8 cellular contexts compared by ENCODE assay signal in the genomic region with DNA sequence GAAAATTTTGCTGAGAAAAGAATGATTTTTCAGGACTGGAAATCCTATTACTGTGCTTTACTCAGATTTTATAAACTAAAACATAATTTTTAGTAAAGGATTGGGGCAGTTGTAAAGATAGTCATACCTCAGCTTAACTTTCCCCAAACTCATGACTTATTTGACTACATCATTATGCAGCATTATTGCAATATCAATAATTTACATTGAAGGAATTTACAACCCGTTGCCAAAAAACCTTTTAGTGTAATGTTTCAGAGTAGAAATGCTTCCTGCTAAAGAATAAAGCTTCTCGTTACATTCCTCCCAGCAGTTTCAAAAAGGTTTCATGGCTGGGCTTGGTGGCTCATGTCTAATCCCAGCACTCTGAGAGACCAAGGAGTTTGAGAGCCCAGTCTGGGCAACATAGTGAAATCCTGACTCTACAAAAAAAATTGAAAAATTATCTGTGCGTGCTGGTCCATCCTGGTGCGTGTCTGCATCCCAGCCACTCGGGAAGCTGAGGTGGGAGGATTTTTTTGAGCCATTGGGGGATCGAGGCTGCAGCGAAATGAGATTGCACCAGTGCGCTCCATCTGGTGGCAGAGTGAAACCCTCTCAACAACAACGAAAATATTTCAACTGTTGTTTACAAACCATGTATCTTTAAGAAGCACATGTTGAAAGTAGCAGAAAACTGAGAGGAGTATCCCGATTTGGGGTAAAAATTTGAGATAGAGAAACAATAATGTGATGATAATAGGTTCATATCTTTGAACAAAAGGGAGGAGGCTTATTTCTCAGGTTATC. TPM values are rescaled to one million over a fixed set of nuclear protein-coding genes. Genes with fewer than 3 reads are reported as not detected.
A peak's percentile ranks its signal among the peaks of the same experiment; 100 is the strongest.
DNase-seq lines count a peak whose midpoint lies in the region; ATAC-seq, FAIRE-seq and TF ChIP-seq lines count a peak whose summit lies in the region.

No MANE protein-coding gene starts in this region.

- peaks cover 76% of the 10 kb centered on the region for H4K20me1 ChIP-seq in OCI-LY7 (ENCODE audit: insufficient read depth, low read length)
- peaks cover 60% of the 10 kb centered on the region for H4K20me1 ChIP-seq in K562 (replicated peaks; ENCODE audit: control insufficient read depth, insufficient read depth, low read length)

- POLR2A ChIA-PET in MCF 10A (lab: Yijun Ruan, JAX) = interaction anchor here (0.6 to 9.0 kb wide), 19 partner anchors 8 to 393 kb away, joined by 3 to 613 read pairs (median 5); a partner anchor contains a TSS
- POLR2A ChIA-PET in OCI-LY7 (lab: Charles Lee) = interaction anchor here (0.5 to 4.3 kb wide), 9 partner anchors 7 to 196 kb away, joined by 3 to 47 read pairs (median 4); a partner anchor contains a TSS
- POLR2A ChIA-PET in K562 (lab: Yijun Ruan, JAX) = interaction anchor here (0.6 to 7.2 kb wide), 14 partner anchors 7 to 295 kb away, joined by 3 to 96 read pairs (median 4); a partner anchor contains a TSS

- no peaks in the 10 kb centered on the region for H3K9me2 ChIP-seq in OCI-LY7 (ENCODE audit: insufficient read depth, low read length)

- FAIRE-seq in K562 (lab: Jason Lieb, UNC) = peak; percentile 85

- no TSS peak for BruUV-seq in MCF 10A (replicated peaks; lab: Mats Ljungman, UMichigan)
- BruUV-seq in OCI-LY7 (replicated peaks; lab: Mats Ljungman, UMichigan) = no TSS peak
- no TSS peak for BruUV-seq in K562 (replicated peaks; lab: Mats Ljungman, UMichigan)

- H3K27me3 Mint-ChIP-seq in MCF 10A (ENCODE audit: insufficient read depth, unreplicated experiment) = no peaks in the 10 kb centered on the region

- TF ChIP-seq EP300 in K562 (IDR thresholded peaks at IDR 0.05; ENCODE audit: low read length) (no peak; the same call in 1 of the 2 replicates), stomach (IDR thresholded peaks at IDR 0.05) (no peak)

- TF ChIP-seq POLR2A in breast epithelium (IDR thresholded peaks at IDR 0.05) (no peak), K562 (conservative IDR thresholded peaks at IDR 0.05) (no peak), stomach (IDR thresholded peaks at IDR 0.05) (no peak)

- peaks cover 95% of the 10 kb centered on the region for H3K79me2 ChIP-seq in OCI-LY7 (ENCODE audit: insufficient read depth, low read depth, low read length)
- H3K79me2 ChIP-seq in K562 (ENCODE audit: control insufficient read depth, insufficient read depth, low read length) = peaks cover 100% of the 10 kb centered on the region

- CTCF ChIA-PET in MCF 10A (lab: Yijun Ruan, JAX) (interaction anchor here (0.5 to 5.3 kb wide), 27 partner anchors 9 to 399 kb away, joined by 3 to 57 read pairs (median 5); a partner anchor contains a TSS), OCI-LY7 (lab: Charles Lee; ENCODE audit: unreplicated experiment) (interaction anchor here (1.0 to 1.5 kb wide), 2 partner anchors 197 to 202 kb away, joined by 3 to 6 read pairs; no protein-coding TSS in a partner anchor), K562 (lab: Yijun Ruan, JAX; ENCODE audit: low intra/inter-chr PET ratio) (interaction anchor here (0.6 kb wide), 1 partner anchor 190 kb away, joined by 3 read pairs; no protein-coding TSS in a partner anchor)

- no peaks in the 10 kb centered on the region for H3K27me3 ChIP-seq in breast epithelium
- no peaks in the 10 kb centered on the region for H3K27me3 ChIP-seq in K562 (ENCODE audit: control insufficient read depth in 2 of 2, insufficient read depth in 2 of 2, low read length in 2 of 2)
- no peaks in the 10 kb centered on the region for H3K27me3 ChIP-seq in stomach

- H3K9me1 ChIP-seq in K562 (ENCODE audit: control insufficient read depth, insufficient read depth, low read length) = no peaks in the 10 kb centered on the region

- TF ChIP-seq RAD21 in K562 (CRISPR knock-in tag; conservative IDR thresholded peaks at IDR 0.05 in 1 of 2, IDR thresholded peaks at IDR 0.05 in 1 of 2) = peak; percentile 58 to 73

- H3K4me3 ChIP-seq in breast epithelium (peak overlapping the region in 1 of 3 donors; percentile 24), OCI-LY7 (ENCODE audit: low read depth, low read length, poor library complexity, severe bottlenecking) (peak overlapping the region; percentile 94), K562 (peak overlapping the region; percentile 84; the same call in 1 of the 2 replicates), stomach (peak overlapping the region in 3 of 4 donors; percentile 14 to 28 (median 26))

- H2AFZ ChIP-seq in OCI-LY7 (ENCODE audit: low read length) = no peak overlapping the region
- H2AFZ ChIP-seq in K562 (ENCODE audit: low read depth, low read length) = no peak overlapping the region

- intact Hi-C loops in MCF 10A (cut with micrococcal nuclease) = loop anchor here (1.0 kb wide), 3 partner anchors 70 to 351 kb away; no protein-coding TSS in a partner anchor
- intact Hi-C loops in breast epithelium (cut with DNase I; ENCODE audit: low total_unique reads) = loop anchor here (5.0 kb wide), 1 partner anchor 62 kb away; a partner anchor contains a TSS
- intact Hi-C loops in OCI-LY7 (cut with micrococcal nuclease; ENCODE audit: unreplicated experiment) = loop anchor here (1.0 to 10.0 kb wide), 4 partner anchors 103 to 694 kb away; a partner anchor contains a TSS
- intact Hi-C loops in K562 (cut with micrococcal nuclease) = loop anchor here (1.0 to 5.0 kb wide), 5 partner anchors 78 to 260 kb away; a partner anchor contains a TSS
- intact Hi-C loops in stomach (cut with DNase I; ENCODE audit: low total_unique reads) = loop anchor here (5.0 kb wide), 1 partner anchor 67 kb away; no protein-coding TSS in a partner anchor

- H3K4me2 ChIP-seq in OCI-LY7 (ENCODE audit: low read length) (peak overlapping the region; percentile 91), K562 (ENCODE audit: insufficient read depth, low read length) (peak overlapping the region; percentile 59)

- ATAC-seq in K562 = peak; percentile 6; the same call in 2 of the 3 replicates
- ATAC-seq in GM19328 (IDR thresholded peaks at IDR 0.05; ENCODE audit: unreplicated experiment) = no peak

- peaks cover 43% of the 10 kb centered on the region for H3K4me1 Mint-ChIP-seq in MCF 10A (ENCODE audit: insufficient read depth, unreplicated experiment)

- 4% methylated on average over 10 of the region's 10 CpGs for WGBS in K562 (ENCODE audit: insufficient coverage, low coverage, missing lambda C conversion rate)
- WGBS in stomach, 5 donors = 11 to 17% (median 12%) methylated on average over 10 of the region's 10 CpGs

- H3K36me3 ChIP-seq in breast epithelium (no peaks in the 10 kb centered on the region), OCI-LY7 (ENCODE audit: insufficient read depth, low read length) (peaks cover 73% of the 10 kb centered on the region), K562 (ENCODE audit: control insufficient read depth, insufficient read depth, low read length) (peaks cover 48% of the 10 kb centered on the region; the same call in 2 of the 3 replicates), stomach (no peaks in the 10 kb centered on the region)

- H3K27ac ChIP-seq in breast epithelium (no peak overlapping the region), OCI-LY7 (ENCODE audit: low read depth, low read length, poor library complexity, severe bottlenecking) (peak overlapping the region; percentile 32), K562 (ENCODE audit: extremely low read depth, low read depth, low read length) (peak overlapping the region; percentile 9; the same call in 1 of the 3 replicates), stomach (peak overlapping the region in 4 of 5 donors; percentile 92 to 98 (median 97))

- H3K9me3 ChIP-seq in breast epithelium (no peaks in the 10 kb centered on the region), OCI-LY7 (ENCODE audit: low read length) (no peaks in the 10 kb centered on the region), K562 (replicated peaks; ENCODE audit: control insufficient read depth, insufficient read depth, low read depth, low read length) (no peaks in the 10 kb centered on the region), stomach (no peaks in the 10 kb centered on the region)

- H3K4me1 ChIP-seq in breast epithelium (peaks cover 0 to 8% of the 10 kb centered on the region in 2 donors), OCI-LY7 (ENCODE audit: insufficient read depth, low read length, poor library complexity, severe bottlenecking) (peaks cover 60% of the 10 kb centered on the region), K562 (replicated peaks in 1 of 2; ENCODE audit: control insufficient read depth in 2 of 2, insufficient read depth in 2 of 2, low read length in 2 of 2) (peaks cover 32 to 33% of the 10 kb centered on the region in 2 experiments; a peak in 4 of 5 replicates), stomach (peaks cover 58 to 77% (median 69%) of the 10 kb centered on the region in 4 donors)

- in situ Hi-C loops in K562 (cut with MboI) = no loop called here

- peaks cover 19% of the 10 kb centered on the region for H3K36me3 Mint-ChIP-seq in MCF 10A (ENCODE audit: insufficient read depth, unreplicated experiment)

- H3K9me3 Mint-ChIP-seq in MCF 10A (ENCODE audit: unreplicated experiment) = no peaks in the 10 kb centered on the region

- TF ChIP-seq CTCF in MCF 10A (IDR thresholded peaks at IDR 0.05; ENCODE audit: unreplicated experiment) (peak; percentile 48), breast epithelium (IDR thresholded peaks at IDR 0.05) (peak in 1 of 3 donors; percentile 32), OCI-LY7 (conservative IDR thresholded peaks at IDR 0.05; ENCODE audit: low read length) (peak; percentile 88), K562 (IDR thresholded peaks at IDR 0.05 in 2 of 3, conservative IDR thresholded peaks at IDR 0.05 in 1 of 3; ENCODE audit: insufficient read depth in 2 of 3, low read depth in 1 of 3, low read length in 3 of 3) (peak; percentile 42 to 78 (median 70)), stomach (IDR thresholded peaks at IDR 0.05) (peak in 4 of 7 experiments; percentile 20 to 51 (median 29))

- peak overlapping the region; percentile 18 to 59; a peak in 3 of 4 replicates for H3K9ac ChIP-seq in K562 (ENCODE audit: insufficient read depth in 1 of 2, low read depth in 2 of 2, low read length in 2 of 2)

- H3K4me3 Mint-ChIP-seq in MCF 10A (ENCODE audit: unreplicated experiment) = peak overlapping the region; percentile 96

- peak; percentile 58 for DNase-seq in MCF 10A (ENCODE audit: unreplicated experiment)
- no peak for DNase-seq in breast epithelium (ENCODE audit: low spot score in 2 of 2)
- peak; percentile 54 for DNase-seq in OCI-LY7 (ENCODE audit: low spot score)
- peak in 3 of 4 experiments; percentile 33 to 67 (median 50) for DNase-seq in K562 (ENCODE audit: extremely low read depth in 1 of 4, low spot score in 3 of 4)
- DNase-seq in kidney tubule cell (ENCODE audit: low spot score) = peak; percentile 44
- no peak for DNase-seq in stomach
- DNase-seq in GM19240 (ENCODE audit: insufficient read length, low spot score) = no peak

- peak overlapping the region; percentile 14 for H3K27ac Mint-ChIP-seq in MCF 10A (ENCODE audit: low read depth, unreplicated experiment)

RNA-seq across cellular contexts. Expression of a gene that starts 4.4 kb away (rescaled TPM):
- total RNA-seq in MCF 10A (2022) (77.8 and 121 TPM in 2 replicates), breast epithelium (10 to 100 TPM; 50.2 to 74.8 (median 73.4) TPM), OCI-LY7 (2022) (76.9 and 90.0 TPM in 2 replicates), K562 (2014; rRNA removed) (69.7 and 69.8 TPM in 2 replicates), K562 (2014; rRNA removed; fragmentation: Illumina TruSeq; extraction: Trizol) (151 and 159 TPM in 2 replicates), K562 (2015; rRNA removed; fragmentation: Illumina TruSeq; extraction: Trizol) (131 and 142 TPM in 2 replicates), K562 (2021) (84.1 and 89.4 TPM in 2 replicates), stomach (100 to 1,000 TPM in 2 of 5 donors, 10 to 100 TPM in 2, 1 to 10 TPM in 1; 8.4 to 179 (median 57.6) TPM)
- total RNA-seq in OCI-LY7 (2014; rRNA removed; shearing (Covaris generic)) = 64.2 and 74.3 TPM in 2 replicates
- total RNA-seq in K562 (2011; cell fraction: chromatin; rRNA removed; ENCODE audit: low replicate concordance) = 57.6 and 170 TPM in 2 replicates
- total RNA-seq in K562 (2011; cell fraction: nucleolus; rRNA removed) = 35.2 and 38.2 TPM in 2 replicates
- total RNA-seq in K562 (2011; cell fraction: nucleoplasm; rRNA removed) = 79.6 and 136 TPM in 2 replicates
- polyA plus RNA-seq in K562 (2011; rRNA removed) (60.6 and 88.0 TPM in 2 replicates), K562 (2014; fragmentation: Illumina TruSeq; extraction: Trizol) (91.7 and 109 TPM in 2 replicates), K562 (2014; fragmentation: Nextera tagmentation; extraction: Ambion mirVana) (10 to 100 TPM; 82.1 to 85.6 TPM), K562 (2014; rRNA removed) (57.4 and 60.0 TPM in 2 replicates), stomach (10 to 100 TPM; 21.7 to 53.3 (median 47.5) TPM)
- 15.3 and 33.6 TPM in 2 replicates for polyA plus RNA-seq in K562 (2011; cell fraction: cytosol; rRNA removed)
- polyA plus RNA-seq in K562 (2011; cell fraction: nucleus; rRNA removed) = 26.7 and 40.6 TPM in 2 replicates
- 43.8 and 61.9 TPM in 2 replicates for polyA plus RNA-seq in K562 (2012)
- polyA minus RNA-seq in K562 (2011; rRNA and poly(A)+ RNA removed) = 135 and 160 TPM in 2 replicates
- polyA minus RNA-seq in K562 (2011; cell fraction: cytosol; rRNA and poly(A)+ RNA removed) = 38.9 and 71.3 TPM in 2 replicates
- 38.1 and 58.3 TPM in 2 replicates for polyA minus RNA-seq in K562 (2011; cell fraction: nucleus; rRNA and poly(A)+ RNA removed)

Comparison
In these comparisons a context has a peak if more than half of its experiments do, and no peak if none do; other contexts are left out.
1. DNase-seq: peak in MCF 10A (single experiment), OCI-LY7 (single experiment), K562 (3 of 4) and kidney tubule cell (single experiment); none in breast epithelium (0 of 2), stomach (single experiment) and GM19240 (single experiment).
2. H3K27ac ChIP-seq: peak in OCI-LY7 (single experiment), K562 (single experiment) and stomach (4 of 5); none in breast epithelium (0 of 2).